Comparison of ENCODE assay signal across 21 cellular contexts in genomic region chr5:10856071-10856470, GRCh38.
DNase-seq lines count a peak whose midpoint lies in the region; ATAC-seq, FAIRE-seq and TF ChIP-seq lines count a peak whose summit lies in the region.
"Had no signal": no experiment of that assay in that cellular context is flagged by ENCODE, and none has a peak within 500 bp of the region (broad histone marks: within the 10 kb centered on the region; RNA-seq: fewer than 3 reads in every experiment).

No MANE protein-coding gene starts in this region.

- 84% methylated on average over 5 of the region's 5 CpGs; no CpG with 5 or more reads in 1 of the 2 experiments for WGBS in H1 (ENCODE audit: extremely low coverage in 1 of 2, insufficient coverage in 1 of 2, insufficient read length in 1 of 2, insufficient replicate concordance in 2 of 2, low coverage in 1 of 2, low lambda C conversion rate in 2 of 2, missing lambda C conversion rate in 1 of 2), 2 experiments

- H3K27me3 ChIP-seq in BLaER1 treated with 17β-estradiol and CSF1 and Interleukin-3, amounts not matched to agents 10 nM and 100 nM, result no peaks in the 10 kb centered on the region
- H3K27me3 ChIP-seq in H1 (replicated peaks in 1 of 4; ENCODE audit: control insufficient read depth in 3 of 4, extremely low read depth in 1 of 4, insufficient read depth in 3 of 4, low read length in 3 of 4), result peaks cover 0 to 10% (median 6%) of the 10 kb centered on the region in 4 experiments; a peak in 3 of 7 replicates

- CTCF ChIA-PET in H1 (lab: Charles Lee; ENCODE audit: partially characterized antibody) (interaction anchor here (0.9 to 5.5 kb wide), 24 partner anchors 8 to 229 kb away, joined by 3 to 38 read pairs (median 4); no protein-coding TSS in a partner anchor), T-cell (lab: Charles Lee) (interaction anchor here in 1 of 2 donors (0.5 kb wide), 1 partner anchor 374 kb away, joined by 4 read pairs; no protein-coding TSS in a partner anchor)

- peak overlapping the region in 8 of 11 experiments; percentile 58 to 86 (median 78); a peak in 16 of 22 replicates for H3K4me2 ChIP-seq in BLaER1 treated with 17β-estradiol and CSF1 and Interleukin-3, amounts not matched to agents 10 nM and 100 nM
- H3K4me2 ChIP-seq in H1 (ENCODE audit: insufficient read depth in 1 of 2, low read depth in 2 of 2, low read length in 2 of 2), result peak overlapping the region; percentile 55 to 73; a peak in 1 of 4 replicates

- H3K79me2 ChIP-seq in H1 (ENCODE audit: control insufficient read depth in 1 of 2, insufficient read depth in 2 of 2, low read length in 2 of 2), result no peaks in the 10 kb centered on the region

- TF ChIP-seq POLR2A in H1 (IDR thresholded peaks at IDR 0.05; ENCODE audit: control extremely low read depth in 1 of 2, low read depth in 2 of 2, low read length in 2 of 2), result no peak

- peaks cover 0 to 6% (median 0%) of the 10 kb centered on the region in 11 experiments; a peak in 2 of 22 replicates for H3K9me3 ChIP-seq in BLaER1 treated with 17β-estradiol and CSF1 and Interleukin-3, amounts not matched to agents 10 nM and 100 nM (replicated peaks in 1 of 11)
- H3K9me3 ChIP-seq in H1 (ENCODE audit: insufficient read depth in 2 of 2, low read depth in 1 of 2, low read length in 1 of 2), result no peaks in the 10 kb centered on the region

- H3K56ac ChIP-seq in H1 (replicated peaks; ENCODE audit: insufficient read length, low read depth, low read length), result no peak overlapping the region

- H3K9me3 Mint-ChIP-seq in nephron progenitor cell (peaks cover 1% of the 10 kb centered on the region), T-cell (no peaks in the 10 kb centered on the region)
- H3K9me3 Mint-ChIP-seq: CD4-positive, CD25-positive, alpha-beta regulatory T cell had no signal

- H3K27me3 Mint-ChIP-seq in nephron progenitor cell (ENCODE audit: low read depth, poor library complexity) (peaks cover 41% of the 10 kb centered on the region), T-cell (peaks cover 14 to 16% of the 10 kb centered on the region in 2 donors)

- peak overlapping the region in 7 of 11 experiments; percentile 54 to 82 (median 74); a peak in 12 of 22 replicates for H3K27ac ChIP-seq in BLaER1 treated with 17β-estradiol and CSF1 and Interleukin-3, amounts not matched to agents 10 nM and 100 nM
- H3K27ac ChIP-seq in H1 (ENCODE audit: low read depth, low read length), result no peak overlapping the region
- H3K27ac ChIP-seq: SK-N-MC had no signal

- H3K4me3 Mint-ChIP-seq in nephron progenitor cell, result no peak overlapping the region
- H3K4me3 Mint-ChIP-seq in T-cell, result no peak overlapping the region
- H3K4me3 Mint-ChIP-seq: CD4-positive, CD25-positive, alpha-beta regulatory T cell had no signal

- DNase-seq in NCI-H82 treated with DMSO at 0.1 percent for 48 hours (lab: John Stamatoyannopoulos, UW; ENCODE audit: unreplicated experiment), result peak; percentile 2
- DNase-seq in H1 (ENCODE audit: low read depth in 1 of 2, low spot score in 2 of 2), result no peak
- DNase-seq in nephron progenitor cell, result no peak
- DNase-seq in germinal center (ENCODE audit: low spot score), result no peak
- no peak for DNase-seq in T-cell
- DNase-seq: 8988T; CD4-positive, CD25-positive, alpha-beta regulatory T cell; DMS153; MM.1S; NCI-H1092 treated with DMSO at 0.1 percent for 48 hours; NCI-H2081; NCI-H446 treated with DMSO at 0.1 percent for 48 hours; NCI-H69; NK-92 treated with Interleukin-12 subunit alpha and Interleukin-12 subunit beta, amount 100 ng/mL, for 24 hours; Right ventricle myocardium superior had no signal

- H4K20me1 ChIP-seq in BLaER1 treated with 17β-estradiol and CSF1 and Interleukin-3, amounts not matched to agents 10 nM and 100 nM, result no peaks in the 10 kb centered on the region
- no peaks in the 10 kb centered on the region for H4K20me1 ChIP-seq in H1 (replicated peaks in 1 of 2; ENCODE audit: control insufficient read depth in 1 of 2, insufficient read depth in 2 of 2, low read length in 2 of 2)

- no peaks in the 10 kb centered on the region for H3K79me1 ChIP-seq in H1 (ENCODE audit: low read depth, low read length)

- H2BK120ac ChIP-seq in H1 (replicated peaks; ENCODE audit: low read depth, low read length), result no peak overlapping the region

- H2BK12ac ChIP-seq in H1 (ENCODE audit: low read depth, low read length), result peak overlapping the region; percentile 99

- H3K4ac ChIP-seq in H1 (replicated peaks; ENCODE audit: insufficient read length, low read depth, low read length), result no peak overlapping the region

- no peaks in the 10 kb centered on the region for H3K36me3 Mint-ChIP-seq in nephron progenitor cell (ENCODE audit: low read depth)
- H3K36me3 Mint-ChIP-seq in T-cell, result no peaks in the 10 kb centered on the region
- H3K36me3 Mint-ChIP-seq: CD4-positive, CD25-positive, alpha-beta regulatory T cell had no signal

- peak overlapping the region; percentile 15 for H3K27ac Mint-ChIP-seq in nephron progenitor cell
- no peak overlapping the region for H3K27ac Mint-ChIP-seq in T-cell
- H3K27ac Mint-ChIP-seq: CD4-positive, CD25-positive, alpha-beta regulatory T cell had no signal

- no peaks in the 10 kb centered on the region for H3K23me2 ChIP-seq in H1 (ENCODE audit: low read depth, low read length)

- no peak overlapping the region for H3K4me3 ChIP-seq in BLaER1 treated with 17β-estradiol and CSF1 and Interleukin-3, amounts not matched to agents 10 nM and 100 nM
- no peak overlapping the region for H3K4me3 ChIP-seq in H1 (ENCODE audit: extremely low read depth in 1 of 4, insufficient read depth in 2 of 4, low read depth in 3 of 4, low read length in 4 of 4)
- H3K4me3 ChIP-seq: SK-N-MC had no signal

- no peak overlapping the region; the same call in 1 of the 2 replicates for H2BK5ac ChIP-seq in H1 (ENCODE audit: low read depth, low read length)

- H2AK5ac ChIP-seq in H1 (ENCODE audit: low read depth, low read length), result peak overlapping the region; percentile 96; the same call in 1 of the 2 replicates

- no peak for TF ChIP-seq CTCF in H1 (IDR thresholded peaks at IDR 0.05; ENCODE audit: control extremely low read depth in 1 of 3, insufficient read depth in 1 of 3, low read depth in 1 of 3, low read length in 3 of 3)
- no peak for TF ChIP-seq CTCF in nephron progenitor cell (IDR thresholded peaks at IDR 0.05)

- TF ChIP-seq RAD21 in H1 (IDR thresholded peaks at IDR 0.05 in 1 of 2, conservative IDR thresholded peaks at IDR 0.05 in 1 of 2; ENCODE audit: low read depth in 2 of 2, low read length in 2 of 2), result no peak

- H4K8ac ChIP-seq in H1 (ENCODE audit: extremely low read depth, insufficient read depth, low read length), result no peak overlapping the region

- ATAC-seq in GM18511 (IDR thresholded peaks at IDR 0.05; ENCODE audit: unreplicated experiment) (no peak), HG03039 (IDR thresholded peaks at IDR 0.05; ENCODE audit: unreplicated experiment) (no peak), T-cell (replicated peaks in 1 of 4) (no peak)

- no peak overlapping the region for H2AFZ ChIP-seq in H1 (ENCODE audit: low read length)

- FAIRE-seq in H1 (lab: Jason Lieb, UNC), result no peak
- FAIRE-seq: GM12891, RCC 7860 had no signal

- no peak overlapping the region for H4K91ac ChIP-seq in H1 (replicated peaks; ENCODE audit: insufficient read length, low read length)

- POLR2A ChIA-PET in H1 (lab: Charles Lee; ENCODE audit: partially characterized antibody) (interaction anchor here (1.6 kb wide), 1 partner anchor 22 kb away, joined by 4 read pairs; no protein-coding TSS in a partner anchor), T-cell (lab: Charles Lee) (no interaction called here)

- peak overlapping the region in 2 of 11 experiments; percentile 44 to 64; a peak in 2 of 22 replicates for H3K9ac ChIP-seq in BLaER1 treated with 17β-estradiol and CSF1 and Interleukin-3, amounts not matched to agents 10 nM and 100 nM
- H3K9ac ChIP-seq in H1 (replicated peaks in 1 of 4; ENCODE audit: extremely low read depth in 1 of 4, low read depth in 3 of 4, low read length in 3 of 4), result no peak overlapping the region

- H3K4me1 Mint-ChIP-seq in nephron progenitor cell, result peaks cover 72% of the 10 kb centered on the region
- peaks cover 0 to 7% (median 4%) of the 10 kb centered on the region in 3 donors for H3K4me1 Mint-ChIP-seq in T-cell
- H3K4me1 Mint-ChIP-seq: CD4-positive, CD25-positive, alpha-beta regulatory T cell had no signal

- peaks cover 9 to 82% (median 59%) of the 10 kb centered on the region in 10 experiments; a peak in 19 of 20 replicates for H3K4me1 ChIP-seq in BLaER1 treated with 17β-estradiol and CSF1 and Interleukin-3, amounts not matched to agents 10 nM and 100 nM
- peaks cover 4 to 16% (median 14%) of the 10 kb centered on the region in 4 experiments for H3K4me1 ChIP-seq in H1 (replicated peaks in 1 of 4; ENCODE audit: control insufficient read depth in 3 of 4, insufficient read depth in 4 of 4, low read length in 3 of 4)

- H3K36me3 ChIP-seq in BLaER1 treated with 17β-estradiol and CSF1 and Interleukin-3, amounts not matched to agents 10 nM and 100 nM, result no peaks in the 10 kb centered on the region
- no peaks in the 10 kb centered on the region for H3K36me3 ChIP-seq in H1 (ENCODE audit: control insufficient read depth in 2 of 4, insufficient read depth in 4 of 4, low read length in 3 of 4)

- no peak overlapping the region for H2BK15ac ChIP-seq in H1 (ENCODE audit: low read length)

- no peak for TF ChIP-seq EP300 in H1 (IDR thresholded peaks at IDR 0.05; ENCODE audit: borderline replicate concordance in 1 of 2, low read depth in 2 of 2, low read length in 2 of 2)

- H4K5ac ChIP-seq in H1 (ENCODE audit: insufficient read length, low read depth, low read length), result no peak overlapping the region

- H3K23ac ChIP-seq in H1 (ENCODE audit: insufficient read length), result no peak overlapping the region

- H2BK20ac ChIP-seq in H1 (ENCODE audit: low read length), result peak overlapping the region; percentile 64; the same call in 1 of the 2 replicates

- H3K18ac ChIP-seq in H1 (ENCODE audit: extremely low read depth, low read length), result peak overlapping the region; percentile 61; the same call in 1 of the 2 replicates

- H3K14ac ChIP-seq in H1 (ENCODE audit: insufficient read length), result no peak overlapping the region

TF ChIP-seq in H1, 55 proteins besides CTCF, POLR2A, EP300 and RAD21:
- no peak for TF ChIP-seq SIX5 (IDR thresholded peaks at IDR 0.05; ENCODE audit: low read depth, low read length)
